In the genomic region with DNA sequence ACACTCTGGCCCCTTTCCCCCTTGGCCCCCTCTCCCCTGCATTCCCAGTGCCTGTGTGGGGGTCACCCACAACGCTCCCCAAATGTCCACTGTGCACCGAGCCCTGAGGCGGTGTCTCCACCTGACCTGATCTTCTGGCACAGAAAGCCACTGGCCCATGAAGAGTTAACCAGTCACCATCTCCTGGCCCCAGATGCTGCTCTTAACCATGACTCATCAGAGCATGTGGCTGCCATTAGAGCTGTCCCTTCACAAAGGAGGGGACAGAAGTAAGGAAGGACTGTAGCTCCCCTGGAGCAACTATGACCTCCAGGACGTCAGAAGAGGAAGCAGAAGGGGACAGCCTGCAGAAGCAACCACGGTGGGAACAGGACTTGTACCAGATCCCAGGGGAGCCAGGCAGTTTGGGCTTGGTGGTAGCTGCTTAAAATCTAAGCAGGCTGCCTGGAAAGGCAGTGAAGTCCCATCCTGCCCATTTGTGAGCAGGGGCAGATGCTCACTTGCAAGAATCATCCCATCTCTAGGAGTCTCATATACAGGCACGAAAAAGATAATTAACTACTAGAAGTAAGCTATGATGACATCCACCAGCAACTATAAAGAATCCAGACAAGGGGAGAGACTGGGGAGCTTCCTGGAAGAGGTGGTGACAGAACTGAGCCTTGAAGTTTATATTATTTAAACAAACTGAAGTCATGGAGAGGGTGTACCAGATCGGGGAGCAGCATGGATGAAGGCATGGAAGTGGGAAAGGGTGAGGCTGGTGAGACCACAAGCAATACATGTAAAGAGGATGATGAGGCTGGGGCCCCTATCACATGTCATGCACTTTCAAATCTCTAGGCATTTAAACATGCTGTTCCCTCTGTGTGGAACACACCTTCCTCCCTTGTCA, we compare ENCODE assay signal across 1 cellular context.
TF ChIP-seq lines count a peak whose summit lies in the region.

No MANE protein-coding gene starts in this region.

TF ChIP-seq in HEK293, 187 proteins besides CTCF, POLR2A, EP300 and RAD21 (continued from another document):
- 0 out of 2 replicates have a peak, but pooled peaks have one; percentile 9 for TF ChIP-seq ZBTB11 (tag by site-specific recombination; conservative IDR thresholded peaks at IDR 0.05; ENCODE audit: low read depth)
- TF ChIP-seq ZNF449 (tag by site-specific recombination; IDR thresholded peaks at IDR 0.05), result no peak
- TF ChIP-seq ZNF391 (tag by site-specific recombination; IDR thresholded peaks at IDR 0.05; ENCODE audit: borderline replicate concordance, low read depth), result no peak
- TF ChIP-seq ZNF600 (tag by site-specific recombination; IDR thresholded peaks at IDR 0.05), result no peak
- TF ChIP-seq, protein P1, sequence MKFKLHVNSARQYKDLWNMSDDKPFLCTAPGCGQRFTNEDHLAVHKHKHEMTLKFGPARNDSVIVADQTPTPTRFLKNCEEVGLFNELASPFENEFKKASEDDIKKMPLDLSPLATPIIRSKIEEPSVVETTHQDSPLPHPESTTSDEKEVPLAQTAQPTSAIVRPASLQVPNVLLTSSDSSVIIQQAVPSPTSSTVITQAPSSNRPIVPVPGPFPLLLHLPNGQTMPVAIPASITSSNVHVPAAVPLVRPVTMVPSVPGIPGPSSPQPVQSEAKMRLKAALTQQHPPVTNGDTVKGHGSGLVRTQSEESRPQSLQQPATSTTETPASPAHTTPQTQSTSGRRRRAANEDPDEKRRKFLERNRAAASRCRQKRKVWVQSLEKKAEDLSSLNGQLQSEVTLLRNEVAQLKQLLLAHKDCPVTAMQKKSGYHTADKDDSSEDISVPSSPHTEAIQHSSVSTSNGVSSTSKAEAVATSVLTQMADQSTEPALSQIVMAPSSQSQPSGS (tag by site-specific recombination; IDR thresholded peaks at IDR 0.05; ENCODE audit: low read depth), result no peak
- TF ChIP-seq SALL2 (tag by site-specific recombination; IDR thresholded peaks at IDR 0.05; ENCODE audit: borderline replicate concordance), result no peak
- no peak for TF ChIP-seq ZNF777 (tag by site-specific recombination; IDR thresholded peaks at IDR 0.05; ENCODE audit: borderline replicate concordance)
- peak; percentile 39; the same call in 1 of the 2 replicates for TF ChIP-seq KLF16 (tag by site-specific recombination; IDR thresholded peaks at IDR 0.05)
